16 cellular contexts compared by ENCODE assay signal in genomic region chr1:118118469-118118868, GRCh38.
DNase-seq lines count a peak whose midpoint lies in the region; ATAC-seq and TF ChIP-seq lines count a peak whose summit lies in the region.
"Had no signal": no experiment of that assay in that cellular context is flagged by ENCODE, and none has a peak within 500 bp of the region (broad histone marks: within the 10 kb centered on the region; RNA-seq: fewer than 3 reads in every experiment).

No MANE protein-coding gene starts in this region.

- H3K27me3 ChIP-seq in mammary epithelial cell (ENCODE audit: insufficient read depth, low read length) (no peaks in the 10 kb centered on the region), breast epithelium (no peaks in the 10 kb centered on the region), testis (no peaks in the 10 kb centered on the region)
- H3K27me3 ChIP-seq: brain microvascular endothelial cell, vagina had no signal

- BruUV-seq in mammary epithelial cell (replicated peaks; lab: Mats Ljungman, UMichigan) = no TSS peak

- TF ChIP-seq CTCF in mammary epithelial cell (conservative IDR thresholded peaks at IDR 0.05 in 1 of 2, IDR thresholded peaks at IDR 0.05 in 1 of 2; ENCODE audit: extremely low read depth in 1 of 2, insufficient read depth in 1 of 2, low read depth in 1 of 2, low read length in 2 of 2) (no peak), breast epithelium (IDR thresholded peaks at IDR 0.05) (no peak), testis (IDR thresholded peaks at IDR 0.05) (no peak)

- TF ChIP-seq POLR2A in breast epithelium (IDR thresholded peaks at IDR 0.05) (no peak), testis (IDR thresholded peaks at IDR 0.05) (no peak), GM18505 (IDR thresholded peaks at IDR 0.05; ENCODE audit: borderline replicate concordance, extremely low read depth, insufficient read depth, insufficient read length) (no peak)

- no peak overlapping the region for H3K9ac ChIP-seq in mammary epithelial cell (ENCODE audit: insufficient read depth, low read length)

- intact Hi-C loops in mammary epithelial cell (cut with micrococcal nuclease) = no loop called here
- intact Hi-C loops in breast epithelium (cut with DNase I; ENCODE audit: low total_unique reads) = no loop called here
- intact Hi-C loops in testis (cut with DNase I; ENCODE audit: low total_unique reads) = no loop called here

- dilution Hi-C loops in mammary epithelial cell (cut with HindIII; ENCODE audit: low sequenced_read_pairs) = no loop called here

- H4K20me1 ChIP-seq in mammary epithelial cell (ENCODE audit: insufficient read depth, low read length) = no peaks in the 10 kb centered on the region

- DNase-seq in mammary epithelial cell (no peak), breast epithelium (ENCODE audit: low spot score in 2 of 2) (no peak), cerebellar cortex (ENCODE audit: low spot score) (peak; percentile 68), mucosa of gallbladder (ENCODE audit: low spot score) (peak; percentile 68), testis (peak; percentile 19), retina (no peak)
- DNase-seq: brain microvascular endothelial cell; GDM1; hippocampal formation; NCI-H187; NCI-H510A treated with DMSO at 0.1 percent for 48 hours; stimulated activated CD4-positive, alpha-beta T cell treated with anti-CD3 and anti-CD28 coated beads, Interleukin-1b, Interleukin-23, amount 100 ng/mL, for 48 hours had no signal

- no peak overlapping the region for H3K4me2 ChIP-seq in mammary epithelial cell (ENCODE audit: insufficient read depth, low read depth, low read length)

- H3K9me3 ChIP-seq in mammary epithelial cell (replicated peaks; ENCODE audit: insufficient read depth, low read length) = no peaks in the 10 kb centered on the region
- H3K9me3 ChIP-seq in breast epithelium = no peaks in the 10 kb centered on the region
- H3K9me3 ChIP-seq in testis = no peaks in the 10 kb centered on the region
- H3K9me3 ChIP-seq: HAP-1, vagina had no signal

- H3K4me3 ChIP-seq in mammary epithelial cell (replicated peaks in 1 of 3; ENCODE audit: insufficient read depth in 1 of 3, low read depth in 2 of 3, low read length in 3 of 3) = no peak overlapping the region
- H3K4me3 ChIP-seq in breast epithelium = no peak overlapping the region
- H3K4me3 ChIP-seq in testis = no peak overlapping the region
- H3K4me3 ChIP-seq: HAP-1, vagina had no signal

- H3K79me2 ChIP-seq in mammary epithelial cell (ENCODE audit: insufficient read depth, low read length) = no peaks in the 10 kb centered on the region

- CTCF ChIA-PET in mammary epithelial cell (lab: Charles Lee; ENCODE audit: low non-redundant PET) = no interaction called here

- peak overlapping the region; percentile 52 for H2AFZ ChIP-seq in mammary epithelial cell (ENCODE audit: low read depth, low read length)

- H3K4me1 ChIP-seq in mammary epithelial cell (ENCODE audit: insufficient read depth, low read length) (peaks cover 34% of the 10 kb centered on the region), breast epithelium (peaks cover 0 to 3% of the 10 kb centered on the region in 2 donors), testis (no peaks in the 10 kb centered on the region)
- H3K4me1 ChIP-seq: HAP-1, vagina had no signal

- in situ Hi-C loops in mammary epithelial cell (cut with MboI; ENCODE audit: low sequenced_read_pairs in 2 of 2) = no loop called here

- H3K27ac ChIP-seq in mammary epithelial cell (ENCODE audit: insufficient read depth, low read depth, low read length) = no peak overlapping the region
- H3K27ac ChIP-seq in breast epithelium = peak overlapping the region in 1 of 2 donors; percentile 3
- no peak overlapping the region for H3K27ac ChIP-seq in testis
- H3K27ac ChIP-seq: brain microvascular endothelial cell, vagina had no signal

- 34% methylated on average over 5 of the region's 5 CpGs for WGBS in mammary epithelial cell (ENCODE audit: low coverage, missing lambda C conversion rate)
- 35 to 51% methylated on average over 5 of the region's 5 CpGs for WGBS in testis, 2 donors

- H3K36me3 ChIP-seq in mammary epithelial cell (ENCODE audit: insufficient read depth, low read length) (no peaks in the 10 kb centered on the region), breast epithelium (no peaks in the 10 kb centered on the region), testis (ENCODE audit: low read depth, missing control alignments) (no peaks in the 10 kb centered on the region)
- H3K36me3 ChIP-seq: brain microvascular endothelial cell, HAP-1, vagina had no signal

- ATAC-seq in GM18505 (IDR thresholded peaks at IDR 0.05; ENCODE audit: unreplicated experiment) (no peak), GM18867 (IDR thresholded peaks at IDR 0.05; ENCODE audit: unreplicated experiment) (no peak)

Comparison
In these comparisons a context has a peak if more than half of its experiments do, and no peak if none do; other contexts are left out.
1. DNase-seq: peak in cerebellar cortex (single experiment), mucosa of gallbladder (single experiment) and testis (single experiment); none in mammary epithelial cell (single experiment), breast epithelium (0 of 2) and retina (single experiment).